In genomic region chr17:2042355-2042929, GRCh38 we compare ENCODE assay signal across 8 cellular contexts. TPM values are rescaled to one million over a fixed set of nuclear protein-coding genes. Genes with fewer than 3 reads are reported as not detected.
A peak's percentile ranks its signal among the peaks of the same experiment; 100 is the strongest.
DNase-seq lines count a peak whose midpoint lies in the region; ATAC-seq and TF ChIP-seq lines count a peak whose summit lies in the region.

No MANE protein-coding gene starts in this region.

- ATAC-seq in activated T-helper 17 cell treated with anti-CD3 and anti-CD28 coated beads, Interleukin-2, amount 50 U/mL, for 72 hours (replicated peaks): no peak

- H3K4me3 Mint-ChIP-seq in activated T-helper 17 cell treated with anti-CD3 and anti-CD28 coated beads, Interleukin-2, amount 50 U/mL, for 72 hours: peak overlapping the region; percentile 95

- H4K20me1 ChIP-seq in hepatocyte (ENCODE audit: insufficient read depth, poor library complexity, severe bottlenecking): no peaks in the 10 kb centered on the region

- H3K27me3 ChIP-seq in HUES6 (ENCODE audit: control insufficient read depth, insufficient read depth, low read length) (peaks cover 12% of the 10 kb centered on the region), hepatocyte (no peaks in the 10 kb centered on the region), skeletal muscle satellite cell (ENCODE audit: control insufficient read depth, insufficient read depth, low read length) (no peaks in the 10 kb centered on the region)

- no peaks in the 10 kb centered on the region for H3K27me3 Mint-ChIP-seq in activated T-helper 17 cell treated with anti-CD3 and anti-CD28 coated beads, Interleukin-2, amount 50 U/mL, for 72 hours

- peak overlapping the region; percentile 76 for H2AFZ ChIP-seq in hepatocyte

- peak overlapping the region; percentile 82 for H3K4me3 ChIP-seq in HUES6 (ENCODE audit: low read depth, low read length)
- peak overlapping the region; percentile 69 for H3K4me3 ChIP-seq in hepatocyte
- H3K4me3 ChIP-seq in skeletal muscle satellite cell (ENCODE audit: low read length): peak overlapping the region; percentile 81

- peak overlapping the region; percentile 88 for H3K9ac ChIP-seq in HUES6 (ENCODE audit: low read length)
- H3K9ac ChIP-seq in skeletal muscle satellite cell (ENCODE audit: low read depth, low read length): peak overlapping the region; percentile 91

- peak; percentile 39 for TF ChIP-seq CTCF in hepatocyte (IDR thresholded peaks at IDR 0.05; ENCODE audit: poor library complexity)

- peaks cover 9% of the 10 kb centered on the region for H3K4me1 Mint-ChIP-seq in activated T-helper 17 cell treated with anti-CD3 and anti-CD28 coated beads, Interleukin-2, amount 50 U/mL, for 72 hours

- H3K4me1 ChIP-seq in HUES6 (ENCODE audit: control insufficient read depth, insufficient read depth, low read length) (peaks cover 12% of the 10 kb centered on the region), hepatocyte (ENCODE audit: insufficient read depth) (peaks cover 8% of the 10 kb centered on the region), skeletal muscle satellite cell (ENCODE audit: control insufficient read depth, insufficient read depth, low read length) (peaks cover 26% of the 10 kb centered on the region)

- H3K36me3 ChIP-seq in HUES6 (ENCODE audit: control insufficient read depth, insufficient read depth, low read length) (peaks cover 20% of the 10 kb centered on the region), hepatocyte (replicated peaks; ENCODE audit: insufficient read depth, low read depth) (no peaks in the 10 kb centered on the region), skeletal muscle satellite cell (ENCODE audit: insufficient read depth, low read length) (peaks cover 30% of the 10 kb centered on the region)

- WGBS in hepatocyte (ENCODE audit: low lambda C conversion rate, missing lambda C conversion rate): 33% methylated on average over 21 of the region's 21 CpGs

- no peaks in the 10 kb centered on the region for H3K9me3 ChIP-seq in HUES6 (ENCODE audit: control insufficient read depth, insufficient read depth, low read depth, low read length)
- no peaks in the 10 kb centered on the region for H3K9me3 ChIP-seq in hepatocyte (ENCODE audit: low read depth)
- H3K9me3 ChIP-seq in skeletal muscle satellite cell (replicated peaks; ENCODE audit: low read length): no peaks in the 10 kb centered on the region

- H3K4me2 ChIP-seq in hepatocyte (peak overlapping the region; percentile 93), skeletal muscle satellite cell (ENCODE audit: low read length) (peak overlapping the region; percentile 100)

- H3K9me3 Mint-ChIP-seq in activated T-helper 17 cell treated with anti-CD3 and anti-CD28 coated beads, Interleukin-2, amount 50 U/mL, for 72 hours: no peaks in the 10 kb centered on the region

- peak overlapping the region; percentile 94 for H3K27ac Mint-ChIP-seq in activated T-helper 17 cell treated with anti-CD3 and anti-CD28 coated beads, Interleukin-2, amount 50 U/mL, for 72 hours

- H3K9me2 ChIP-seq in hepatocyte (replicated peaks; ENCODE audit: insufficient read depth): no peaks in the 10 kb centered on the region

- DNase-seq in AG20443 (ENCODE audit: low spot score): peak; percentile 37
- peak; percentile 77 for DNase-seq in hepatocyte (ENCODE audit: low spot score)
- DNase-seq in mesenteric fat pad (ENCODE audit: low spot score): no peak
- DNase-seq in MV-4-11 (lab: John Stamatoyannopoulos, UW): no peak
- no peak for DNase-seq in amniotic stem cell (lab: John Stamatoyannopoulos, UW)

- peaks cover 27% of the 10 kb centered on the region for H3K79me2 ChIP-seq in hepatocyte

- H3K36me3 Mint-ChIP-seq in activated T-helper 17 cell treated with anti-CD3 and anti-CD28 coated beads, Interleukin-2, amount 50 U/mL, for 72 hours (ENCODE audit: low read depth): peaks cover 55% of the 10 kb centered on the region

- H3K27ac ChIP-seq in HUES6 (ENCODE audit: low read depth, low read length): peak overlapping the region; percentile 76
- peak overlapping the region; percentile 93 for H3K27ac ChIP-seq in hepatocyte

RNA-seq across cellular contexts. Expression of gene OVCA2, which starts 0.6 kb away (rescaled TPM):
- 10 to 100 TPM; 20.7 to 39.3 TPM for total RNA-seq in activated T-helper 17 cell treated with anti-CD3 and anti-CD28 coated beads, Interleukin-2, amount 50 U/mL, for 72 hours
- total RNA-seq in hepatocyte (49.2 and 56.4 TPM in 2 replicates), mesenteric fat pad (23.6 TPM)
- 72.5 and 72.7 TPM in 2 replicates for polyA plus RNA-seq in hepatocyte
- total RNA-seq in skeletal muscle satellite cell (2012; rRNA removed): 57.8 and 60.9 TPM in 2 replicates

RNA-seq across cellular contexts. Expression of gene HIC1, which starts 12.5 kb away (rescaled TPM):
- total RNA-seq in activated T-helper 17 cell treated with anti-CD3 and anti-CD28 coated beads, Interleukin-2, amount 50 U/mL, for 72 hours: 10 to 100 TPM; 22.8 to 24.4 TPM
- 8.8 and 9.4 TPM in 2 replicates for total RNA-seq in hepatocyte
- 8.2 and 10.2 TPM in 2 replicates for polyA plus RNA-seq in hepatocyte
- 16.2 and 29.9 TPM in 2 replicates for total RNA-seq in skeletal muscle satellite cell (2012; rRNA removed)
- total RNA-seq in mesenteric fat pad: 34.4 TPM

RNA-seq across cellular contexts. Expression of gene DPH1, which starts 12.5 kb away (rescaled TPM):
- 10 to 100 TPM; 36.9 to 40.2 TPM for total RNA-seq in activated T-helper 17 cell treated with anti-CD3 and anti-CD28 coated beads, Interleukin-2, amount 50 U/mL, for 72 hours
- total RNA-seq in hepatocyte: 26.2 and 27.8 TPM in 2 replicates
- polyA plus RNA-seq in hepatocyte: 45.2 and 49.0 TPM in 2 replicates
- total RNA-seq in skeletal muscle satellite cell (2012; rRNA removed): 22.9 and 30.4 TPM in 2 replicates
- 35.6 TPM for total RNA-seq in mesenteric fat pad

RNA-seq across cellular contexts. Expression of gene RTN4RL1, which starts 17.3 kb away (rescaled TPM):
- total RNA-seq in activated T-helper 17 cell treated with anti-CD3 and anti-CD28 coated beads, Interleukin-2, amount 50 U/mL, for 72 hours: under 1 TPM in 1 of 2 donors, not detected in 1; 0.09 TPM
- total RNA-seq in hepatocyte: 0.48 and 1.4 TPM in 2 replicates
- 0.53 and 0.97 TPM in 2 replicates for polyA plus RNA-seq in hepatocyte
- total RNA-seq in skeletal muscle satellite cell (2012; rRNA removed): 1.3 and 1.7 TPM in 2 replicates
- 11.2 TPM for total RNA-seq in mesenteric fat pad

Comparison
In these comparisons a context has a peak if more than half of its experiments do, and no peak if none do; other contexts are left out.
1. DNase-seq: peak in AG20443 (single experiment) and hepatocyte (single experiment); none in mesenteric fat pad (single experiment), MV-4-11 (single experiment) and amniotic stem cell (single experiment).
2. Peak in every context shown above with its lines, with median percentiles within 50 percentile points of each other: H3K4me3 ChIP-seq.